1 cellular context compared by ENCODE assay signal in the genomic region with DNA sequence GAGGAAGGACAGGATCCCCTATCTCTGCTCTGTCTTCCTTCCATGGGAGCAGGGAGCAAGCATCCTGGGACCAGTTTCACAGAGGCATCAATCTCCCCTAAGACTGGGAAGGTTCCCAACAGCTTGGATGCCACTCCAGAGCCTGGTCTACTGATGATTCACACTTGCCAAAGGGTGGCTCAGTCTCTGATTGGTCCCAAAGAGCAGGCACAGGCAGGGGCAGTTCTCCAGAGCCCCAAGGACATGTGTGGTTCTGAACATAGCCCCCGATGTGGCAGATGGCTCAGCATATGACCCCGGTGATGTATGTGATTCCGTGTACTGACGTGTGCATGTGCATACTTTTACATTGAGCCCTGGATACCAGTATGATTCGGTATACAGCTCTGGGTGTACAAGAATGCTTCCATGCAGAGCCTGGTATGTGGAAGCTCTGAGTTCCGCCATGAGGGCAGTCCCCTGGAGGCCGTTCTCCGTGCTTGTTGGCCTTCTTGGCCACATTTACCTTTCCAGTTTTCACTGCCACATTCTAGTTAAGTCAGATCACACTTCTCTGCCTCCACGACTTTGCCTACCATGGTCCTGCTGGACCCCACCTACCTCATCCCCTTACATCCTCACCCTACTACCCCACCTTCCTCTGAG.
TF ChIP-seq lines count a peak whose summit lies in the region.

No MANE protein-coding gene starts in this region.

TF ChIP-seq in IMR-90, 13 proteins besides CTCF, POLR2A, EP300 and RAD21:
- no peak for TF ChIP-seq RFX5 (IDR thresholded peaks at IDR 0.05; ENCODE audit: low read depth, low read length)
- TF ChIP-seq, protein P1, sequence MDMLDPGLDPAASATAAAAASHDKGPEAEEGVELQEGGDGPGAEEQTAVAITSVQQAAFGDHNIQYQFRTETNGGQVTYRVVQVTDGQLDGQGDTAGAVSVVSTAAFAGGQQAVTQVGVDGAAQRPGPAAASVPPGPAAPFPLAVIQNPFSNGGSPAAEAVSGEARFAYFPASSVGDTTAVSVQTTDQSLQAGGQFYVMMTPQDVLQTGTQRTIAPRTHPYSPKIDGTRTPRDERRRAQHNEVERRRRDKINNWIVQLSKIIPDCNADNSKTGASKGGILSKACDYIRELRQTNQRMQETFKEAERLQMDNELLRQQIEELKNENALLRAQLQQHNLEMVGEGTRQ (IDR thresholded peaks at IDR 0.05; ENCODE audit: low read depth, low read length): no peak
